In the genomic region with DNA sequence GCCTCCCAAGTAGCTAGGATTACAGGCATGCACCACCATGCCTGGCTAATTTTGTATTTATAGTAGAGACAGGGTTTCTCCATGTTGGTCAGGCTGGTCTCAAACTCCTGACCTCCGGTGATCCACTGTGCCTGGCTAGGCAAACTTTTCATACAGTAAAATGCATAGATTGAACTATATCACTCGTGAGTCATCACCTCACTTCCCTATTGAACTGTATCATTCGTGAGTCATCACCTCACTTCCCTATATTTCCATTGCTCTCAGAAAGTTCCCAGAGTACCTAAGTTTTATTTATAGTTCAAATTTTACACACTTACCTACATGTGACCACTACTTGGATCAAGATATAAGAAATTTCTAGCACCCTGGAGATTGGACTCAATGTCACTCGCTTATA, we compare ENCODE assay signal across 9 cellular contexts.
DNase-seq lines count a peak whose midpoint lies in the region; ATAC-seq and TF ChIP-seq lines count a peak whose summit lies in the region.
"Had no signal": no experiment of that assay in that cellular context is flagged by ENCODE, and none has a peak within 500 bp of the region (broad histone marks: within the 10 kb centered on the region; RNA-seq: fewer than 3 reads in every experiment).

No MANE protein-coding gene starts in this region.

- H3K27ac ChIP-seq in SJSA1 (peak overlapping the region; percentile 15; the same call in 1 of the 2 replicates), epithelial cell of prostate (peak overlapping the region; percentile 48), stomach (peak overlapping the region in 3 of 5 donors; percentile 15 to 77 (median 49))

- H3K27me3 Mint-ChIP-seq in activated naive CD4-positive, alpha-beta T cell treated with anti-CD3 and anti-CD28 coated beads for 36 hours (ENCODE audit: low read depth) = no peaks in the 10 kb centered on the region

- no peak for TF ChIP-seq CTCF in stomach (IDR thresholded peaks at IDR 0.05)

- no peaks in the 10 kb centered on the region for H3K27me3 ChIP-seq in SJSA1 (replicated peaks)
- H3K27me3 ChIP-seq in stomach = no peaks in the 10 kb centered on the region

- peaks cover 71% of the 10 kb centered on the region for H3K4me1 Mint-ChIP-seq in activated naive CD4-positive, alpha-beta T cell treated with anti-CD3 and anti-CD28 coated beads for 36 hours (ENCODE audit: low read depth)

- no peak for DNase-seq in activated naive CD4-positive, alpha-beta T cell treated with anti-CD3 and anti-CD28 coated beads for 36 hours
- DNase-seq in activated naive CD4-positive, alpha-beta T cell (lab: John Stamatoyannopoulos, UW) = no peak
- no peak for DNase-seq in SJSA1 (ENCODE audit: low read depth in 1 of 2, low spot score in 2 of 2)
- no peak for DNase-seq in epithelial cell of prostate (ENCODE audit: low read depth, low spot score)
- no peak for DNase-seq in stomach
- no peak for DNase-seq in NCI-H748 treated with DMSO at 0.1 percent for 48 hours (lab: John Stamatoyannopoulos, UW)
- no peak for DNase-seq in T-helper 9 cell
- DNase-seq: NCI-H1694 had no signal

- H3K4me3 ChIP-seq in SJSA1 (no peak overlapping the region), stomach (no peak overlapping the region)

- peak overlapping the region; percentile 96 for H3K27ac Mint-ChIP-seq in activated naive CD4-positive, alpha-beta T cell treated with anti-CD3 and anti-CD28 coated beads for 36 hours

- H3K9me3 ChIP-seq in SJSA1 (replicated peaks) = no peaks in the 10 kb centered on the region
- no peaks in the 10 kb centered on the region for H3K9me3 ChIP-seq in stomach

- no peak for TF ChIP-seq POLR2A in stomach (IDR thresholded peaks at IDR 0.05)

- no peak for ATAC-seq in GM21360 (IDR thresholded peaks at IDR 0.05; ENCODE audit: unreplicated experiment)

- peak overlapping the region; percentile 15 for H3K4me3 Mint-ChIP-seq in activated naive CD4-positive, alpha-beta T cell treated with anti-CD3 and anti-CD28 coated beads for 36 hours

- intact Hi-C loops in activated naive CD4-positive, alpha-beta T cell treated with anti-CD3 and anti-CD28 coated beads for 36 hours (cut with micrococcal nuclease) = loop anchor here (2.0 to 10.0 kb wide), 2 partner anchors 359 to 751 kb away; a partner anchor contains a TSS
- intact Hi-C loops in stomach (cut with DNase I; ENCODE audit: low total_unique reads) = no loop called here

- WGBS in stomach, 5 donors = 59 to 81% (median 72%) methylated on average over 4 of the region's 4 CpGs

- CTCF ChIA-PET in activated naive CD4-positive, alpha-beta T cell treated with anti-CD3 and anti-CD28 coated beads for 36 hours (lab: Charles Lee) = interaction anchor here (3.1 kb wide), 1 partner anchor 11 kb away, joined by 21 read pairs; no protein-coding TSS in a partner anchor

- H3K36me3 ChIP-seq in SJSA1 = peaks cover 60% of the 10 kb centered on the region
- H3K36me3 ChIP-seq in stomach = peaks cover 21 to 59% (median 48%) of the 10 kb centered on the region in 4 donors

- no peaks in the 10 kb centered on the region for H3K9me3 Mint-ChIP-seq in activated naive CD4-positive, alpha-beta T cell treated with anti-CD3 and anti-CD28 coated beads for 36 hours

- peaks cover 45% of the 10 kb centered on the region for H3K36me3 Mint-ChIP-seq in activated naive CD4-positive, alpha-beta T cell treated with anti-CD3 and anti-CD28 coated beads for 36 hours (ENCODE audit: low read depth)

- no peak for TF ChIP-seq EP300 in stomach (IDR thresholded peaks at IDR 0.05)

- H3K4me1 ChIP-seq in SJSA1 (replicated peaks) = peaks cover 27% of the 10 kb centered on the region
- peaks cover 8 to 79% (median 35%) of the 10 kb centered on the region in 4 donors for H3K4me1 ChIP-seq in stomach
